In the genomic region with DNA sequence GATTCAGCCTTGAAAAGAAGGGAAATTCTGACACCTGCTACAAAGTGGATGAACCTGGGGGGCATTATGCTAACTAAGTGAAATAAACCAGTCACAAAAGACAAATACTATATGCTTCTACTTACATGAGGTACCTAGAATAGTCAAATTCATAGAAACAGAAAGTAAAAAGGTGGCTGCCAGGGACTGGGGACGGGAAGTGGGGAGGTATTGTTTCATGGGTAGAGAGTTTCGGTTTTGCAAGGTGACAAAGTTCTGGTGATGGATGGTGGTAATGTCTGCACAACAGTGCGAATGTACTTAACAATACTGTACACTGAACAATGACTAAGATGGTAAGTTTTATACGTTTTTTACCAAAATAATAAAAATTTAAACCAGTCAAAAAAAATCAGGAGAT, we compare ENCODE assay signal across 8 cellular contexts. TPM values are rescaled to one million over a fixed set of nuclear protein-coding genes. Genes with fewer than 3 reads are reported as not detected.
DNase-seq lines count a peak whose midpoint lies in the region; ATAC-seq and TF ChIP-seq lines count a peak whose summit lies in the region.

No MANE protein-coding gene starts in this region.

- H3K27me3 ChIP-seq in skeletal muscle satellite cell (ENCODE audit: control insufficient read depth, insufficient read depth, low read length) (no peaks in the 10 kb centered on the region), Caco-2 (replicated peaks; ENCODE audit: control insufficient read depth, insufficient read depth, low read length) (no peaks in the 10 kb centered on the region)

- TF ChIP-seq CTCF in GM12865 (IDR thresholded peaks at IDR 0.05; ENCODE audit: insufficient read depth, low read depth, low read length, missing control alignments) (no peak), Caco-2 (IDR thresholded peaks at IDR 0.05; ENCODE audit: insufficient read depth in 1 of 2, low read depth in 1 of 2, low read length in 1 of 2, severe bottlenecking in 1 of 2, unreplicated experiment in 1 of 2) (no peak)

- H3K4me1 ChIP-seq in skeletal muscle satellite cell (ENCODE audit: control insufficient read depth, insufficient read depth, low read length), result peaks cover 35% of the 10 kb centered on the region
- H3K4me1 ChIP-seq in Caco-2, result peaks cover 9% of the 10 kb centered on the region; the same call in 1 of the 2 replicates

- CTCF ChIA-PET in Caco-2 (lab: Charles Lee), result no interaction called here

- peak overlapping the region; percentile 96 for H3K27ac Mint-ChIP-seq in activated naive CD8-positive, alpha-beta T cell treated with anti-CD3 and anti-CD28 coated beads, Interleukin-2, amount 10 ng/mL, durations not matched to agents 7 days and 5 days
- H3K27ac Mint-ChIP-seq in Caco-2 (ENCODE audit: unreplicated experiment), result no peak overlapping the region

- H3K9me3 ChIP-seq in skeletal muscle satellite cell (replicated peaks; ENCODE audit: low read length) (no peaks in the 10 kb centered on the region), Caco-2 (no peaks in the 10 kb centered on the region)

- intact Hi-C loops in Caco-2 (cut with micrococcal nuclease; ENCODE audit: unreplicated experiment), result no loop called here

- POLR2A ChIA-PET in activated naive CD8-positive, alpha-beta T cell treated with anti-CD3 and anti-CD28 coated beads, Interleukin-2, amount 10 ng/mL, durations not matched to agents 7 days and 5 days (lab: Charles Lee), result interaction anchor here (1.1 kb wide), 1 partner anchor 104 kb away, joined by 5 read pairs; the partner anchor contains the start of gene SEMA4B
- POLR2A ChIA-PET in Caco-2 (lab: Charles Lee), result no interaction called here

- H3K36me3 ChIP-seq in skeletal muscle satellite cell (ENCODE audit: insufficient read depth, low read length) (no peaks in the 10 kb centered on the region), Caco-2 (ENCODE audit: control insufficient read depth, insufficient read depth, low read length) (no peaks in the 10 kb centered on the region)

- peak; percentile 53 for ATAC-seq in GM21786 (IDR thresholded peaks at IDR 0.05; ENCODE audit: unreplicated experiment)
- ATAC-seq in activated naive CD8-positive, alpha-beta T cell treated with anti-CD3 and anti-CD28 coated beads, Interleukin-2, amount 10 ng/mL, durations not matched to agents 7 days and 5 days (ENCODE audit: low read depth), result peak; percentile 59

- DNase-seq in GM12865 (ENCODE audit: low read depth) (peak; percentile 93), NOMO-1 treated with DMSO at 0.1 percent for 48 hours (lab: John Stamatoyannopoulos, UW; ENCODE audit: unreplicated experiment) (peak; percentile 90), Caco-2 (no peak), NCI-H128 (lab: John Stamatoyannopoulos, UW; ENCODE audit: unreplicated experiment) (no peak), amniotic stem cell (lab: John Stamatoyannopoulos, UW) (no peak)
- no peak for DNase-seq in activated naive CD8-positive, alpha-beta T cell treated with anti-CD3 and anti-CD28 coated beads, Interleukin-2, amount 10 ng/mL, durations not matched to agents 7 days and 5 days

- no peaks in the 10 kb centered on the region for H3K9me3 Mint-ChIP-seq in activated naive CD8-positive, alpha-beta T cell treated with anti-CD3 and anti-CD28 coated beads, Interleukin-2, amount 10 ng/mL, durations not matched to agents 7 days and 5 days
- peaks cover 3% of the 10 kb centered on the region for H3K9me3 Mint-ChIP-seq in Caco-2 (ENCODE audit: unreplicated experiment)

- H3K4me1 Mint-ChIP-seq in activated naive CD8-positive, alpha-beta T cell treated with anti-CD3 and anti-CD28 coated beads, Interleukin-2, amount 10 ng/mL, durations not matched to agents 7 days and 5 days, result peaks cover 61% of the 10 kb centered on the region
- peaks cover 6% of the 10 kb centered on the region for H3K4me1 Mint-ChIP-seq in Caco-2 (ENCODE audit: low read depth, unreplicated experiment)

- peak overlapping the region; percentile 45 for H3K4me2 ChIP-seq in skeletal muscle satellite cell (ENCODE audit: low read length)

- H3K27me3 Mint-ChIP-seq in activated naive CD8-positive, alpha-beta T cell treated with anti-CD3 and anti-CD28 coated beads, Interleukin-2, amount 10 ng/mL, durations not matched to agents 7 days and 5 days, result no peaks in the 10 kb centered on the region
- no peaks in the 10 kb centered on the region for H3K27me3 Mint-ChIP-seq in Caco-2 (ENCODE audit: insufficient read depth, unreplicated experiment)

- no peak overlapping the region for H3K9ac ChIP-seq in skeletal muscle satellite cell (ENCODE audit: low read depth, low read length)

- peak overlapping the region; percentile 87 for H3K4me3 Mint-ChIP-seq in activated naive CD8-positive, alpha-beta T cell treated with anti-CD3 and anti-CD28 coated beads, Interleukin-2, amount 10 ng/mL, durations not matched to agents 7 days and 5 days
- no peak overlapping the region for H3K4me3 Mint-ChIP-seq in Caco-2 (ENCODE audit: unreplicated experiment)

- H3K4me3 ChIP-seq in GM12865 (ENCODE audit: low read depth, low read length) (peak overlapping the region; percentile 76), skeletal muscle satellite cell (ENCODE audit: low read length) (no peak overlapping the region), Caco-2 (ENCODE audit: low read depth, low read length) (no peak overlapping the region)

- peaks cover 27% of the 10 kb centered on the region for H3K36me3 Mint-ChIP-seq in activated naive CD8-positive, alpha-beta T cell treated with anti-CD3 and anti-CD28 coated beads, Interleukin-2, amount 10 ng/mL, durations not matched to agents 7 days and 5 days
- H3K36me3 Mint-ChIP-seq in Caco-2 (ENCODE audit: insufficient read depth, unreplicated experiment), result peaks cover under 1% of the 10 kb centered on the region

- BruUV-seq in Caco-2 (replicated peaks; lab: Mats Ljungman, UMichigan), result no TSS peak

RNA-seq across cellular contexts. Expression of gene IDH2, which starts 4.8 kb away (rescaled TPM):
- 100 to 1,000 TPM; 233 to 260 TPM for total RNA-seq in activated naive CD8-positive, alpha-beta T cell treated with anti-CD3 and anti-CD28 coated beads, Interleukin-2, amount 10 ng/mL, durations not matched to agents 7 days and 5 days
- 26.1 and 30.4 TPM in 2 replicates for total RNA-seq in skeletal muscle satellite cell (2012; rRNA removed)
- 28.3 and 28.7 TPM in 2 replicates for total RNA-seq in Caco-2 (2022)

Comparison
In these comparisons a context has a peak if more than half of its experiments do, and no peak if none do; other contexts are left out.
1. DNase-seq: peak in GM12865 (single experiment) and NOMO-1 treated with DMSO at 0.1 percent for 48 hours (single experiment); none in activated naive CD8-positive, alpha-beta T cell treated with anti-CD3 and anti-CD28 coated beads, Interleukin-2, amount 10 ng/mL, durations not matched to agents 7 days and 5 days (single experiment), Caco-2 (0 of 2), NCI-H128 (single experiment) and amniotic stem cell (single experiment).